In the genomic region with DNA sequence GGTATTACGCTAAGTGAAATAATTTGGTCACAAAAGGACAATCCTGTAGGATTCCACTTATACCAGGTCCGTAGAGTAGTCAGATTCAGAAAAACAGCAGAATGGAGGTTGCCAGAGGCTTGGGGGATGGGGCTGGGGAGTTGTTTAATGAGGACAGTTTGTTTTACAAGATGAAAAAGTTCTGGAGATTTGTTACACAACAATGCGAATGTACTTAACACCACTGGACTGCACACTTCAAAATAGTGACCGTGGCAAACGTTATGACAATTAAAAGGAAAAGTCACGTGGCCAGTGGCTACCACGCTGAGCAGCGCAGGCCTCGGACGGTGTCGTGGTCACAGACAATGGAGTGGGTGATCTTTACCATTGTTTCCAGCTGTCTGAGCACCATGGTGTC, we compare ENCODE assay signal across 10 cellular contexts.
A peak's percentile ranks its signal among the peaks of the same experiment; 100 is the strongest.
DNase-seq lines count a peak whose midpoint lies in the region; ATAC-seq and TF ChIP-seq lines count a peak whose summit lies in the region.
"Had no signal": no experiment of that assay in that cellular context is flagged by ENCODE, and none has a peak within 500 bp of the region (broad histone marks: within the 10 kb centered on the region; RNA-seq: fewer than 3 reads in every experiment).

No MANE protein-coding gene starts in this region.

- H3K4me1 ChIP-seq in HUES6 (ENCODE audit: control insufficient read depth, insufficient read depth, low read length) (peaks cover 65% of the 10 kb centered on the region), SJCRH30 (peaks cover 15% of the 10 kb centered on the region)

- peak overlapping the region; percentile 17 for H3K4me3 Mint-ChIP-seq in CD4-positive, alpha-beta T cell
- peak overlapping the region in 2 of 5 experiments; percentile 10 to 14 for H3K4me3 Mint-ChIP-seq in brain
- H3K4me3 Mint-ChIP-seq in nephron, result peak overlapping the region in 2 of 3 experiments; percentile 2 to 34

- H3K4me3 ChIP-seq in HUES6 (ENCODE audit: low read depth, low read length) (no peak overlapping the region), SJCRH30 (no peak overlapping the region), WERI-Rb-1 (ENCODE audit: low read depth, low read length) (no peak overlapping the region)

- H3K9me3 ChIP-seq in CD4-positive, alpha-beta T cell (ENCODE audit: control insufficient read depth, low read length), result no peaks in the 10 kb centered on the region
- H3K9me3 ChIP-seq in HUES6 (ENCODE audit: control insufficient read depth, insufficient read depth, low read depth, low read length) (no peaks in the 10 kb centered on the region), SJCRH30 (replicated peaks) (no peaks in the 10 kb centered on the region), WERI-Rb-1 (ENCODE audit: severe bottlenecking) (peaks cover 4% of the 10 kb centered on the region)

- H3K27me3 Mint-ChIP-seq in CD4-positive, alpha-beta T cell, result no peaks in the 10 kb centered on the region
- H3K27me3 Mint-ChIP-seq in brain (no peaks in the 10 kb centered on the region), nephron (ENCODE audit: low read depth) (no peaks in the 10 kb centered on the region)

- H3K27ac Mint-ChIP-seq in CD4-positive, alpha-beta T cell, result peak overlapping the region; percentile 97
- H3K27ac Mint-ChIP-seq in brain (peak overlapping the region; percentile 74 to 91 (median 84)), nephron (peak overlapping the region; percentile 94 to 97 (median 95))

- H3K36me3 ChIP-seq in HUES6 (ENCODE audit: control insufficient read depth, insufficient read depth, low read length) (peaks cover 22% of the 10 kb centered on the region), SJCRH30 (peaks cover 20% of the 10 kb centered on the region), WERI-Rb-1 (peaks cover 75% of the 10 kb centered on the region)

- ATAC-seq in CD4-positive, alpha-beta T cell (ENCODE audit: poor library complexity), result no peak
- no peak for ATAC-seq in HG03342 (IDR thresholded peaks at IDR 0.05; ENCODE audit: unreplicated experiment)

- peaks cover 62% of the 10 kb centered on the region for H3K4me1 Mint-ChIP-seq in CD4-positive, alpha-beta T cell (ENCODE audit: low read depth)
- H3K4me1 Mint-ChIP-seq in brain, result peaks cover 72% of the 10 kb centered on the region
- peaks cover 62% of the 10 kb centered on the region for H3K4me1 Mint-ChIP-seq in nephron

- H3K27ac ChIP-seq in CD4-positive, alpha-beta T cell (ENCODE audit: low read depth, low read length), result peak overlapping the region; percentile 57
- H3K27ac ChIP-seq in HUES6 (ENCODE audit: low read depth, low read length), result peak overlapping the region; percentile 81; the same call in 1 of the 2 replicates
- H3K27ac ChIP-seq in SJCRH30, result no peak overlapping the region
- H3K27ac ChIP-seq in WERI-Rb-1, result no peak overlapping the region

- peaks cover 63% of the 10 kb centered on the region for H3K36me3 Mint-ChIP-seq in CD4-positive, alpha-beta T cell (ENCODE audit: low read depth)
- H3K36me3 Mint-ChIP-seq in brain (peaks cover 13% of the 10 kb centered on the region), nephron (ENCODE audit: low read depth) (peaks cover 8% of the 10 kb centered on the region)

- DNase-seq in CD4-positive, alpha-beta T cell, result no peak
- DNase-seq in SJCRH30 (no peak), NCI-H1417 (lab: John Stamatoyannopoulos, UW) (no peak), WERI-Rb-1 (no peak)
- DNase-seq: KG1, NCI-H446 treated with DMSO at 0.1 percent for 48 hours had no signal

- H3K27me3 ChIP-seq in CD4-positive, alpha-beta T cell (ENCODE audit: control insufficient read depth, insufficient read depth, low read length), result no peaks in the 10 kb centered on the region
- H3K27me3 ChIP-seq in HUES6 (ENCODE audit: control insufficient read depth, insufficient read depth, low read length), result no peaks in the 10 kb centered on the region
- no peaks in the 10 kb centered on the region for H3K27me3 ChIP-seq in SJCRH30
- no peaks in the 10 kb centered on the region for H3K27me3 ChIP-seq in WERI-Rb-1 (ENCODE audit: insufficient read depth, low read depth, severe bottlenecking)

- CTCF ChIA-PET in CD4-positive, alpha-beta T cell (lab: Charles Lee), result interaction anchor here (2.1 kb wide), 1 partner anchor 78 kb away, joined by 7 read pairs; no protein-coding TSS in a partner anchor

- POLR2A ChIA-PET in CD4-positive, alpha-beta T cell (lab: Charles Lee), result interaction anchor here (1.3 to 9.9 kb wide), 7 partner anchors 13 to 147 kb away, joined by 4 to 90 read pairs (median 13); no protein-coding TSS in a partner anchor

- peak overlapping the region; percentile 32 for H3K9ac ChIP-seq in HUES6 (ENCODE audit: low read length)

- TF ChIP-seq CTCF in CD4-positive, alpha-beta T cell (IDR thresholded peaks at IDR 0.05), result no peak
- TF ChIP-seq CTCF in brain (conservative IDR thresholded peaks at IDR 0.05) (no peak), nephron (IDR thresholded peaks at IDR 0.05; ENCODE audit: unreplicated experiment in 3 of 3) (no peak), WERI-Rb-1 (IDR thresholded peaks at IDR 0.05; ENCODE audit: low read depth, low read length) (no peak)

- no peaks in the 10 kb centered on the region for H3K9me3 Mint-ChIP-seq in CD4-positive, alpha-beta T cell
- H3K9me3 Mint-ChIP-seq in brain, result no peaks in the 10 kb centered on the region
- H3K9me3 Mint-ChIP-seq in nephron, result no peaks in the 10 kb centered on the region

- intact Hi-C loops in CD4-positive, alpha-beta T cell (cut with DNase I, micrococcal nuclease), result loop anchor here in 1 of 2 experiments (5.0 kb wide), 2 partner anchors 72 to 147 kb away; no protein-coding TSS in a partner anchor

Comparison
In these comparisons a context has a peak if more than half of its experiments do, and no peak if none do; other contexts are left out.
1. H3K27ac ChIP-seq: peak in CD4-positive, alpha-beta T cell (single experiment) and HUES6 (single experiment); none in SJCRH30 (single experiment) and WERI-Rb-1 (single experiment).
2. Peak in every context shown above with its lines, with median percentiles within 50 percentile points of each other: H3K27ac Mint-ChIP-seq.